ENCODE assay signal across 2 cellular contexts in genomic region chr6:142725024-142725770, GRCh38.
TF ChIP-seq lines count a peak whose summit lies in the region.

No MANE protein-coding gene starts in this region.

TF ChIP-seq in GM23338, 12 proteins besides CTCF, POLR2A, EP300 and RAD21 (continued from another document):
- no peak for TF ChIP-seq ETS1 (IDR thresholded peaks at IDR 0.05)
- no peak for TF ChIP-seq ZNF331 (CRISPR knock-in tag; IDR thresholded peaks at IDR 0.05; ENCODE audit: low read depth)
- no peak for TF ChIP-seq STAT1 (IDR thresholded peaks at IDR 0.05; ENCODE audit: unreplicated experiment)

TF ChIP-seq in GM12878, 131 proteins besides CTCF, POLR2A, EP300 and RAD21 (continued from another document):
- no peak for TF ChIP-seq ELK1 (IDR thresholded peaks at IDR 0.05; ENCODE audit: low read depth, low read length)
- no peak for TF ChIP-seq USF1 (IDR thresholded peaks at IDR 0.05; ENCODE audit: borderline replicate concordance, extremely low read length, insufficient read depth, low read depth, low read length)
- TF ChIP-seq MAX (IDR thresholded peaks at IDR 0.05; ENCODE audit: low read depth, low read length) = no peak
- no peak for TF ChIP-seq E2F8 (IDR thresholded peaks at IDR 0.05; ENCODE audit: low read depth, partially characterized antibody)
- no peak for TF ChIP-seq CHD2 (IDR thresholded peaks at IDR 0.05; ENCODE audit: borderline replicate concordance, low read depth, low read length)
